1 cellular context compared by ENCODE assay signal in the genomic region with DNA sequence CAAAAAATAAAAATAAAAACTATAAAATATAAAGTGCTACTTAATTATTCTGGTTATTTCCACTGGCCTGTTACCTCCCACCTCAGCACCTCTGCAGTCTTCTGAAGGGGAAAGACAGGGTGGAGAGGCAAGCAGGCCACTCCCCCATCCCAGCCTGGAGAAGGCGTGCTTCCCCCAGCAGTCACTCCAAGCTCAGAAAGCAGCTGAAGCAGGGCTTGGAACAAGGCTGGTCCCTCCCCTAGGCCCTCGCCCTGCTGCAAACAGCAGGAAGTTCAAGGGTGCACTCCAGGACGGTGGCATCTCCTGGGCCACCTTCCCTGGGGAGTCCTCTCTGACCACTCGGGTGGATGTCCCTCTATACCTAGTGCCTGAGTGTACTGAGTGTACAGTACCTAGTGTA.
TF ChIP-seq lines count a peak whose summit lies in the region.

No MANE protein-coding gene starts in this region.

TF ChIP-seq in WTC11, 78 proteins besides CTCF, POLR2A, EP300 and RAD21 (continued from another document):
- TF ChIP-seq, protein P1, sequence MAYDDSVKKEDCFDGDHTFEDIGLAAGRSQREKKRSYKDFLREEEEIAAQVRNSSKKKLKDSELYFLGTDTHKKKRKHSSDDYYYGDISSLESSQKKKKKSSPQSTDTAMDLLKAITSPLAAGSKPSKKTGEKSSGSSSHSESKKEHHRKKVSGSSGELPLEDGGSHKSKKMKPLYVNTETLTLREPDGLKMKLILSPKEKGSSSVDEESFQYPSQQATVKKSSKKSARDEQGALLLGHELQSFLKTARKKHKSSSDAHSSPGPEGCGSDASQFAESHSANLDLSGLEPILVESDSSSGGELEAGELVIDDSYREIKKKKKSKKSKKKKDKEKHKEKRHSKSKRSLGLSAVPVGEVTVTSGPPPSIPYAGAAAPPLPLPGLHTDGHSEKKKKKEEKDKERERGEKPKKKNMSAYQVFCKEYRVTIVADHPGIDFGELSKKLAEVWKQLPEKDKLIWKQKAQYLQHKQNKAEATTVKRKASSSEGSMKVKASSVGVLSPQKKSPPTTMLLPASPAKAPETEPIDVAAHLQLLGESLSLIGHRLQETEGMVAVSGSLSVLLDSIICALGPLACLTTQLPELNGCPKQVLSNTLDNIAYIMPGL (CRISPR knock-in tag; IDR thresholded peaks at IDR 0.05): no peak
- TF ChIP-seq, protein P2, sequence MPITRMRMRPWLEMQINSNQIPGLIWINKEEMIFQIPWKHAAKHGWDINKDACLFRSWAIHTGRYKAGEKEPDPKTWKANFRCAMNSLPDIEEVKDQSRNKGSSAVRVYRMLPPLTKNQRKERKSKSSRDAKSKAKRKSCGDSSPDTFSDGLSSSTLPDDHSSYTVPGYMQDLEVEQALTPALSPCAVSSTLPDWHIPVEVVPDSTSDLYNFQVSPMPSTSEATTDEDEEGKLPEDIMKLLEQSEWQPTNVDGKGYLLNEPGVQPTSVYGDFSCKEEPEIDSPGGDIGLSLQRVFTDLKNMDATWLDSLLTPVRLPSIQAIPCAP (CRISPR knock-in tag; IDR thresholded peaks at IDR 0.05): no peak
- TF ChIP-seq RELA (CRISPR knock-in tag; IDR thresholded peaks at IDR 0.05; ENCODE audit: borderline replicate concordance) (no peak), ZBTB21 (CRISPR knock-in tag; IDR thresholded peaks at IDR 0.05; ENCODE audit: borderline replicate concordance) (no peak), ZNF138 (CRISPR knock-in tag; conservative IDR thresholded peaks at IDR 0.05) (no peak), ZNF121 (CRISPR knock-in tag; IDR thresholded peaks at IDR 0.05) (no peak), NFATC4 (CRISPR knock-in tag; IDR thresholded peaks at IDR 0.05) (no peak)
- TF ChIP-seq, protein P3, sequence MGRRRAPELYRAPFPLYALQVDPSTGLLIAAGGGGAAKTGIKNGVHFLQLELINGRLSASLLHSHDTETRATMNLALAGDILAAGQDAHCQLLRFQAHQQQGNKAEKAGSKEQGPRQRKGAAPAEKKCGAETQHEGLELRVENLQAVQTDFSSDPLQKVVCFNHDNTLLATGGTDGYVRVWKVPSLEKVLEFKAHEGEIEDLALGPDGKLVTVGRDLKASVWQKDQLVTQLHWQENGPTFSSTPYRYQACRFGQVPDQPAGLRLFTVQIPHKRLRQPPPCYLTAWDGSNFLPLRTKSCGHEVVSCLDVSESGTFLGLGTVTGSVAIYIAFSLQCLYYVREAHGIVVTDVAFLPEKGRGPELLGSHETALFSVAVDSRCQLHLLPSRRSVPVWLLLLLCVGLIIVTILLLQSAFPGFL (CRISPR knock-in tag; IDR thresholded peaks at IDR 0.05; ENCODE audit: borderline replicate concordance): no peak
- TF ChIP-seq, protein P4, sequence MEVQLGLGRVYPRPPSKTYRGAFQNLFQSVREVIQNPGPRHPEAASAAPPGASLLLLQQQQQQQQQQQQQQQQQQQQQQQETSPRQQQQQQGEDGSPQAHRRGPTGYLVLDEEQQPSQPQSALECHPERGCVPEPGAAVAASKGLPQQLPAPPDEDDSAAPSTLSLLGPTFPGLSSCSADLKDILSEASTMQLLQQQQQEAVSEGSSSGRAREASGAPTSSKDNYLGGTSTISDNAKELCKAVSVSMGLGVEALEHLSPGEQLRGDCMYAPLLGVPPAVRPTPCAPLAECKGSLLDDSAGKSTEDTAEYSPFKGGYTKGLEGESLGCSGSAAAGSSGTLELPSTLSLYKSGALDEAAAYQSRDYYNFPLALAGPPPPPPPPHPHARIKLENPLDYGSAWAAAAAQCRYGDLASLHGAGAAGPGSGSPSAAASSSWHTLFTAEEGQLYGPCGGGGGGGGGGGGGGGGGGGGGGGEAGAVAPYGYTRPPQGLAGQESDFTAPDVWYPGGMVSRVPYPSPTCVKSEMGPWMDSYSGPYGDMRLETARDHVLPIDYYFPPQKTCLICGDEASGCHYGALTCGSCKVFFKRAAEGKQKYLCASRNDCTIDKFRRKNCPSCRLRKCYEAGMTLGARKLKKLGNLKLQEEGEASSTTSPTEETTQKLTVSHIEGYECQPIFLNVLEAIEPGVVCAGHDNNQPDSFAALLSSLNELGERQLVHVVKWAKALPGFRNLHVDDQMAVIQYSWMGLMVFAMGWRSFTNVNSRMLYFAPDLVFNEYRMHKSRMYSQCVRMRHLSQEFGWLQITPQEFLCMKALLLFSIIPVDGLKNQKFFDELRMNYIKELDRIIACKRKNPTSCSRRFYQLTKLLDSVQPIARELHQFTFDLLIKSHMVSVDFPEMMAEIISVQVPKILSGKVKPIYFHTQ (CRISPR knock-in tag; IDR thresholded peaks at IDR 0.05): no peak
- TF ChIP-seq, protein P5, sequence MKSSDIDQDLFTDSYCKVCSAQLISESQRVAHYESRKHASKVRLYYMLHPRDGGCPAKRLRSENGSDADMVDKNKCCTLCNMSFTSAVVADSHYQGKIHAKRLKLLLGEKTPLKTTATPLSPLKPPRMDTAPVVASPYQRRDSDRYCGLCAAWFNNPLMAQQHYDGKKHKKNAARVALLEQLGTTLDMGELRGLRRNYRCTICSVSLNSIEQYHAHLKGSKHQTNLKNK (CRISPR knock-in tag; IDR thresholded peaks at IDR 0.05): no peak
